Comparison of ENCODE assay signal across 11 cellular contexts in genomic region chr10:21531164-21531563, GRCh38. TPM values are rescaled to one million over a fixed set of nuclear protein-coding genes. Genes with fewer than 3 reads are reported as not detected.
DNase-seq lines count a peak whose midpoint lies in the region; ATAC-seq and TF ChIP-seq lines count a peak whose summit lies in the region.
"Had no signal": no experiment of that assay in that cellular context is flagged by ENCODE, and none has a peak within 500 bp of the region (broad histone marks: within the 10 kb centered on the region; RNA-seq: fewer than 3 reads in every experiment).

No MANE protein-coding gene starts in this region.

- H3K27ac ChIP-seq in skeletal muscle tissue (ENCODE audit: low read depth, low read length): peak overlapping the region; percentile 98

- TF ChIP-seq POLR2A in erythroblast (IDR thresholded peaks at IDR 0.05; ENCODE audit: low read length): no peak

- peak overlapping the region; percentile 39 to 69 (median 52) for H3K9ac ChIP-seq in skeletal muscle tissue (ENCODE audit: low read depth in 1 of 3, low read length in 3 of 3)

- intact Hi-C loops in mucosa of descending colon (cut with DNase I, micrococcal nuclease): no loop called here

- H3K9me3 ChIP-seq in skeletal muscle tissue (ENCODE audit: control insufficient read depth in 3 of 3, low read length in 3 of 3): no peaks in the 10 kb centered on the region
- H3K9me3 ChIP-seq in mucosa of descending colon: no peaks in the 10 kb centered on the region
- H3K9me3 ChIP-seq: adrenal gland had no signal

- H3K27me3 ChIP-seq in skeletal muscle tissue (ENCODE audit: control insufficient read depth in 3 of 3, insufficient read depth in 3 of 3, low read length in 3 of 3): no peaks in the 10 kb centered on the region
- H3K27me3 ChIP-seq: adrenal gland had no signal

- no peaks in the 10 kb centered on the region for H3K36me3 ChIP-seq in skeletal muscle tissue (ENCODE audit: control insufficient read depth in 3 of 3, insufficient read depth in 3 of 3, low read length in 3 of 3)
- H3K36me3 ChIP-seq in mucosa of descending colon (ENCODE audit: low read depth): no peaks in the 10 kb centered on the region
- H3K36me3 ChIP-seq: adrenal gland had no signal

- DNase-seq in SIG-M5 treated with dmso at 0.1 percent for 504 hours (lab: John Stamatoyannopoulos, UW; ENCODE audit: unreplicated experiment): peak; percentile 61
- DNase-seq in SIG-M5 (lab: John Stamatoyannopoulos, UW): no peak
- DNase-seq in NCI-H526 treated with DMSO at 0.1 percent for 48 hours (lab: John Stamatoyannopoulos, UW): peak; percentile 22
- peak; percentile 13 to 20 for DNase-seq in erythroblast (lab: John Stamatoyannopoulos, UW)
- DNase-seq in mucosa of descending colon: no peak
- DNase-seq in central memory CD4-positive, alpha-beta T cell: no peak
- DNase-seq: adrenal gland; KG1; stimulated activated CD4-positive, alpha-beta T cell treated with anti-CD3 and anti-CD28 coated beads, Interleukin-1b, Interleukin-23, amount 100 ng/mL, for 48 hours had no signal

- H3K4me3 ChIP-seq in skeletal muscle tissue (ENCODE audit: low read length in 3 of 3) (peak overlapping the region in 2 of 3 donors; percentile 29 to 41), mucosa of descending colon (no peak overlapping the region)
- H3K4me3 ChIP-seq: adrenal gland had no signal

- TF ChIP-seq CTCF in mucosa of descending colon (IDR thresholded peaks at IDR 0.05): no peak

- ATAC-seq in GM21619 (IDR thresholded peaks at IDR 0.05; ENCODE audit: unreplicated experiment) (no peak), mucosa of descending colon (no peak)

- peaks cover 6 to 10% (median 7%) of the 10 kb centered on the region in 3 donors for H3K4me1 ChIP-seq in skeletal muscle tissue (ENCODE audit: control insufficient read depth in 3 of 3, insufficient read depth in 3 of 3, low read length in 3 of 3)
- no peaks in the 10 kb centered on the region for H3K4me1 ChIP-seq in mucosa of descending colon (ENCODE audit: low read depth)

RNA-seq across cellular contexts. Expression of gene MLLT10, which starts 2.9 kb away (rescaled TPM):
- total RNA-seq in skeletal muscle tissue (43.3 TPM), mucosa of descending colon (10 to 100 TPM; 29.6 to 43.1 (median 35.8) TPM)

RNA-seq across cellular contexts. Expression of gene SKIDA1, which starts 5.7 kb away (rescaled TPM):
- 2.1 TPM for total RNA-seq in skeletal muscle tissue
- total RNA-seq in mucosa of descending colon: 1 to 10 TPM in 1 of 3 donors, under 1 TPM in 2; 0.03 to 2.4 (median 0.34) TPM

Comparison
In these comparisons a context has a peak if more than half of its experiments do, and no peak if none do; other contexts are left out.
1. DNase-seq: peak in SIG-M5 treated with dmso at 0.1 percent for 504 hours (single experiment), NCI-H526 treated with DMSO at 0.1 percent for 48 hours (single experiment) and erythroblast (2 of 2); none in SIG-M5 (single experiment), mucosa of descending colon (0 of 3) and central memory CD4-positive, alpha-beta T cell (single experiment).